In the genomic region with DNA sequence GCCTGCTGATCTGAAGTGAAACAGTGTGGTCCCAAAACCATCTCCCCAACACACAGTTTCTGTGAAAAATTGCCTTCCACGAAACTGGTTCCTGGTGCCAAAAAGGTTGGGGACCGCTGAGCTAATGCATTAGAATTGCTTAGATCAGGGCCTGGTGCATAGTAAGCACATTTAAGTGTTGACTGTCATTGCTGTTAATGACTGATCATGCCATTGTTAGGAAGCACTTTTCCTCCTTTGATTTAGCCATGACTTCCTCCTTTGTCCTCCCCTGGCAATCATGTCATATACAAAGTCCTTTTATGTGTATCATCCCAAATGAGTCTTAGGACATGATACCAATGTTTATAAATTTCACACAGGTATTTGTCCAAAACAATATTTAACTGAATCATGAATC, we compare ENCODE assay signal across 18 cellular contexts.
"Had no signal": no experiment of that assay in that cellular context is flagged by ENCODE, and none has a peak within 500 bp of the region (broad histone marks: within the 10 kb centered on the region; RNA-seq: fewer than 3 reads in every experiment).

No MANE protein-coding gene starts in this region.

- H3K4me3 ChIP-seq: coronary artery, heart left ventricle, left ventricle myocardium inferior, lung, psoas muscle had no signal

- H3K27ac ChIP-seq: coronary artery, heart left ventricle, left ventricle myocardium inferior, parathyroid adenoma, psoas muscle had no signal

- H3K4me1 ChIP-seq: parathyroid adenoma, psoas muscle had no signal

- DNase-seq: effector CD4-positive, alpha-beta T cell; endodermal cell; foreskin melanocyte; heart left ventricle; hypothalamus; kidney glomerular epithelial cell; left ventricle myocardium inferior; mesenchymal stem cell; midbrain; naive B cell; psoas muscle; retina; stimulated activated naive CD4-positive, alpha-beta T cell; trophoblast cell had no signal

- ATAC-seq: heart left ventricle, psoas muscle, sciatic nerve had no signal

- H3K9me3 ChIP-seq: heart left ventricle, left ventricle myocardium inferior, psoas muscle had no signal

- H3K36me3 ChIP-seq: heart left ventricle, left ventricle myocardium inferior had no signal

- H3K27me3 ChIP-seq: heart left ventricle had no signal
